ENCODE assay signal across 8 cellular contexts in the genomic region with DNA sequence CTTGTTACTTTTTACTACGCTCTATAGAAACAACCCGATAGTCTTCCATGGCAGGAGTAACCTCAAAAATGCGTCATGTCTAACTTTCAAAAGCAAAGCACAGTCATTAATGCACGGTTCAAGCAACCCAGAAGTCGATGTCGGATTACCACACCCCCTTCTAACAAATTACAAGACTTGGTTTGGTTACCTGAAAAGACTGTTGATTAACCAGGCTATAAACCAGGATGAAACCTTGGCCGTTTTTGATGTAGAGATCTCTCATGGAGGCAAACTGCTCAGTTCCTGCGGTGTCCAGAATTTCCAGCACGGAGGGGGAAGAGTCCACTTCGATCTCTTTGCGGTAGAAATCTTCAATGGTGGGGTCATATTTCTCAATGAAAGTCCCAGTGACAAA. TPM values are rescaled to one million over a fixed set of nuclear protein-coding genes. Genes with fewer than 3 reads are reported as not detected.
A peak's percentile ranks its signal among the peaks of the same experiment; 100 is the strongest.
DNase-seq lines count a peak whose midpoint lies in the region; ATAC-seq and TF ChIP-seq lines count a peak whose summit lies in the region.

No MANE protein-coding gene starts in this region.

- H3K27me3 Mint-ChIP-seq in activated CD4-positive, alpha-beta T cell treated with anti-CD3 and anti-CD28 coated beads, Interleukin-2, amount 10 ng/mL, durations not matched to agents 24 days and 14 days, result no peaks in the 10 kb centered on the region

- DNase-seq in NOMO-1 treated with DMSO at 0.1 percent for 48 hours (lab: John Stamatoyannopoulos, UW; ENCODE audit: unreplicated experiment), result peak; percentile 39
- no peak for DNase-seq in NOMO-1 treated with dmso at 0.1 percent for 144 hours (lab: John Stamatoyannopoulos, UW; ENCODE audit: unreplicated experiment)
- peak; percentile 73 for DNase-seq in activated CD4-positive, alpha-beta T cell treated with anti-CD3 and anti-CD28 coated beads, Interleukin-2, amount 10 ng/mL, durations not matched to agents 24 days and 14 days
- DNase-seq in fibroblast of the aortic adventitia (ENCODE audit: low read depth), result peak; percentile 23
- DNase-seq in sigmoid colon, result no peak
- DNase-seq in inferior parietal cortex (ENCODE audit: extremely low spot score), result no peak

- H3K9me3 Mint-ChIP-seq in activated CD4-positive, alpha-beta T cell treated with anti-CD3 and anti-CD28 coated beads, Interleukin-2, amount 10 ng/mL, durations not matched to agents 24 days and 14 days, result no peaks in the 10 kb centered on the region

- ATAC-seq in HG03175 (IDR thresholded peaks at IDR 0.05; ENCODE audit: unreplicated experiment) (peak; percentile 18), GM18870 (IDR thresholded peaks at IDR 0.05; ENCODE audit: unreplicated experiment) (no peak)

- peak overlapping the region; percentile 95 for H3K27ac Mint-ChIP-seq in activated CD4-positive, alpha-beta T cell treated with anti-CD3 and anti-CD28 coated beads, Interleukin-2, amount 10 ng/mL, durations not matched to agents 24 days and 14 days

- H3K4me1 ChIP-seq in sigmoid colon, result peaks cover 0 to 25% (median 10%) of the 10 kb centered on the region in 4 donors

- no peaks in the 10 kb centered on the region for H3K9me3 ChIP-seq in sigmoid colon

- no peak for TF ChIP-seq EP300 in sigmoid colon (IDR thresholded peaks at IDR 0.05)

- intact Hi-C loops in activated CD4-positive, alpha-beta T cell treated with anti-CD3 and anti-CD28 coated beads, Interleukin-2, amount 10 ng/mL, durations not matched to agents 24 days and 14 days (cut with micrococcal nuclease), result loop anchor here (1.0 to 5.0 kb wide), 4 partner anchors 50 to 405 kb away; no protein-coding TSS in a partner anchor
- intact Hi-C loops in sigmoid colon (cut with DNase I), result loop anchor here (5.0 to 10.0 kb wide), 3 partner anchors 125 to 372 kb away; a partner anchor contains a TSS

- H3K4me3 ChIP-seq in fibroblast of the aortic adventitia (ENCODE audit: low read depth, low read length) (peak overlapping the region; percentile 72), sigmoid colon (peak overlapping the region; percentile 70 to 88 (median 80))

- peak overlapping the region; percentile 86 for H3K4me3 Mint-ChIP-seq in activated CD4-positive, alpha-beta T cell treated with anti-CD3 and anti-CD28 coated beads, Interleukin-2, amount 10 ng/mL, durations not matched to agents 24 days and 14 days

- peak overlapping the region; percentile 94 to 99 (median 96) for H3K27ac ChIP-seq in sigmoid colon

- TF ChIP-seq POLR2A in sigmoid colon (IDR thresholded peaks at IDR 0.05), result no peak

- TF ChIP-seq CTCF in fibroblast of the aortic adventitia (IDR thresholded peaks at IDR 0.05; ENCODE audit: insufficient read depth, low read length), result no peak
- no peak for TF ChIP-seq CTCF in sigmoid colon (IDR thresholded peaks at IDR 0.05)

- peaks cover 26% of the 10 kb centered on the region for H3K4me1 Mint-ChIP-seq in activated CD4-positive, alpha-beta T cell treated with anti-CD3 and anti-CD28 coated beads, Interleukin-2, amount 10 ng/mL, durations not matched to agents 24 days and 14 days

- H3K36me3 Mint-ChIP-seq in activated CD4-positive, alpha-beta T cell treated with anti-CD3 and anti-CD28 coated beads, Interleukin-2, amount 10 ng/mL, durations not matched to agents 24 days and 14 days (ENCODE audit: low read depth), result peaks cover 28% of the 10 kb centered on the region

- no peaks in the 10 kb centered on the region for H3K27me3 ChIP-seq in sigmoid colon

- WGBS in sigmoid colon, 2 donors, result 0 to 1% methylated on average over 11 of the region's 11 CpGs

- H3K36me3 ChIP-seq in sigmoid colon, result peaks cover 0 to 16% (median 0%) of the 10 kb centered on the region in 4 donors

RNA-seq across cellular contexts. Expression of a gene that starts 2.4 kb away (rescaled TPM):
- 31.3 and 34.5 TPM in 2 replicates for total RNA-seq in activated CD4-positive, alpha-beta T cell treated with anti-CD3 and anti-CD28 coated beads, Interleukin-2, amount 10 ng/mL, durations not matched to agents 24 days and 14 days
- total RNA-seq in fibroblast of the aortic adventitia (ENCODE audit: low replicate concordance) (8.0 and 24.4 TPM in 2 replicates), sigmoid colon (10 to 100 TPM; 10.3 to 16.3 (median 13.2) TPM)
- polyA plus RNA-seq in sigmoid colon, result 10 to 100 TPM; 16.7 to 19.8 (median 19.0) TPM

Comparison
In these comparisons a context has a peak if more than half of its experiments do, and no peak if none do; other contexts are left out.
1. DNase-seq: peak in NOMO-1 treated with DMSO at 0.1 percent for 48 hours (single experiment), activated CD4-positive, alpha-beta T cell treated with anti-CD3 and anti-CD28 coated beads, Interleukin-2, amount 10 ng/mL, durations not matched to agents 24 days and 14 days (single experiment) and fibroblast of the aortic adventitia (single experiment); none in NOMO-1 treated with dmso at 0.1 percent for 144 hours (single experiment), sigmoid colon (single experiment) and inferior parietal cortex (single experiment).